Comparison of ENCODE assay signal across 10 cellular contexts in the genomic region with DNA sequence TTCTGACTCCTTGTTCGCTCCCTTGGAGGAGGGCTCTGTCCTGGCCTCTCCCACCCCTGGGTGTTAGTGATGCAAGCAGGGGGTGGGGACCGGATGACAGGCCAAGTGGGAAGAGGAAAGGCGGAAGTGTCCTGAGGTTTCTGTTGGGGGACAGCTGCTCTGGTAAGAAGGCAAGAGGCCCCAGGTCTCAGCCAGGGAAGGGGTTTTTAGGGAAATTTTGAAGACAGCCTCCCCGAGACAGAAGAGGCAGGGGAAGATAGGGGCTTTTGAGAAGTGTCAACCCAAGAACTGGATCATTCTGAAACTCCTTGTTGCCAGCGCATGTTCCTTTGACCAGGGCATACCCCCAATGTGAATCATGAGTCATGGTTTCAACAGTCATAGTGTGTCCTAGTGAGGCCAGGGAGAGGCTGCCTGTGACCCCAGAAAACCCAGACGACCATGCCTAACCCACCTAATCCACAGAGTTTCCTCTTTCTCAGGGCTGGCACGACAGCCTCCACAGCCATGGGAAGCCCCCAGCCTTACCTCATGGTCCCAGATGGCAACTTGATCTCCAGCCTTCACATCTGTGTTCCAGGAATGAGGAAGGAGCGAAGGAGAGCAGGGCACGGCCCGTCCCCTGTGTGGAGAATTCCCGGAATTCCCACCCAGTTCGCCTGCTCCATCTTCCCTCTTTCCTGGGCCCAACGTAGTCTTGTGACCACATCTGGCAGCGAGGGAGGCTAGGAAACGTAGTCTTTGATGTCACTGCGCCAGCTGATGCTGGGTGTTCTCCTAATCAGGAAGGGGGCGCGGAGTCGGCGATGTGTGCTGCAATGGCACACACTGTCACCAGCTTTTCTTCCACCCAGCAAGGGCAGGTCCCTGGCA. TPM values are rescaled to one million over a fixed set of nuclear protein-coding genes. Genes with fewer than 3 reads are reported as not detected.
DNase-seq lines count a peak whose midpoint lies in the region; ATAC-seq and TF ChIP-seq lines count a peak whose summit lies in the region.
"Had no signal": no experiment of that assay in that cellular context is flagged by ENCODE, and none has a peak within 500 bp of the region (broad histone marks: within the 10 kb centered on the region; RNA-seq: fewer than 3 reads in every experiment).

No MANE protein-coding gene starts in this region.

- H3K27me3 Mint-ChIP-seq in T-cell, result no peaks in the 10 kb centered on the region

- H3K27me3 ChIP-seq in lower lobe of right lung (ENCODE audit: low read depth), result no peaks in the 10 kb centered on the region

- H3K9me3 Mint-ChIP-seq in T-cell, result no peaks in the 10 kb centered on the region

- TF ChIP-seq CTCF in lower lobe of right lung (IDR thresholded peaks at IDR 0.05), result no peak

- H3K27ac ChIP-seq in lower lobe of right lung, result peak overlapping the region; percentile 58
- H3K27ac ChIP-seq: 22Rv1 had no signal

- no peaks in the 10 kb centered on the region for H3K9me3 ChIP-seq in lower lobe of right lung
- H3K9me3 ChIP-seq: thoracic aorta had no signal

- CTCF ChIA-PET in T-cell (lab: Charles Lee), result interaction anchor here in 1 of 2 donors (0.6 kb wide), 1 partner anchor 89 kb away, joined by 3 read pairs; no protein-coding TSS in a partner anchor

- no peaks in the 10 kb centered on the region for H3K36me3 ChIP-seq in lower lobe of right lung
- H3K36me3 ChIP-seq: thoracic aorta had no signal

- POLR2A ChIA-PET in T-cell (lab: Charles Lee), result no interaction called here

- H3K4me1 ChIP-seq in lower lobe of right lung, result peaks cover 32% of the 10 kb centered on the region

- no peak overlapping the region for H3K4me3 ChIP-seq in lower lobe of right lung
- H3K4me3 ChIP-seq: thoracic aorta had no signal

- peak; percentile 48 for ATAC-seq in HG02610 (IDR thresholded peaks at IDR 0.05; ENCODE audit: unreplicated experiment)
- ATAC-seq in T-cell (replicated peaks in 1 of 4), result no peak
- peak; percentile 22 to 38 for ATAC-seq in lower lobe of right lung

- H3K27ac Mint-ChIP-seq in T-cell, result peak overlapping the region; percentile 82

- DNase-seq in SIG-M5 treated with dmso at 0.1 percent for 504 hours (lab: John Stamatoyannopoulos, UW; ENCODE audit: unreplicated experiment) (peak; percentile 96), SIG-M5 (lab: John Stamatoyannopoulos, UW) (no peak), T-cell (no peak), lower lobe of right lung (peak; percentile 61), NCI-H2227 treated with DMSO at 0.1 percent for 48 hours (lab: John Stamatoyannopoulos, UW) (no peak), cortex of kidney (lab: John Stamatoyannopoulos, UW) (no peak), NCI-H2081 treated with DMSO at 0.1 percent for 48 hours (lab: John Stamatoyannopoulos, UW) (no peak)

- intact Hi-C loops in lower lobe of right lung (cut with DNase I), result no loop called here

- no peak overlapping the region for H3K4me3 Mint-ChIP-seq in T-cell

- peaks cover 40 to 60% (median 54%) of the 10 kb centered on the region in 3 donors for H3K4me1 Mint-ChIP-seq in T-cell

- no peaks in the 10 kb centered on the region for H3K36me3 Mint-ChIP-seq in T-cell

RNA-seq across cellular contexts. Expression of gene GPR132, which starts 4.9 kb away (rescaled TPM):
- 10 to 100 TPM; 47.0 to 58.0 (median 49.7) TPM for total RNA-seq in T-cell
- total RNA-seq in lower lobe of right lung, result 7.2 TPM

RNA-seq across cellular contexts. Expression of gene CDCA4, which starts 49.2 kb away (rescaled TPM):
- total RNA-seq in T-cell (10 to 100 TPM; 13.0 to 20.1 (median 15.8) TPM), lower lobe of right lung (6.9 TPM)

Comparison
In these comparisons a context has a peak if more than half of its experiments do, and no peak if none do; other contexts are left out.
1. DNase-seq: peak in SIG-M5 treated with dmso at 0.1 percent for 504 hours (single experiment) and lower lobe of right lung (single experiment); none in SIG-M5 (single experiment), T-cell (0 of 34), NCI-H2227 treated with DMSO at 0.1 percent for 48 hours (single experiment), cortex of kidney (single experiment) and NCI-H2081 treated with DMSO at 0.1 percent for 48 hours (single experiment).
2. ATAC-seq: peak in HG02610 (single experiment) and lower lobe of right lung (2 of 2); none in T-cell (0 of 4).